ENCODE assay signal across 8 cellular contexts in the genomic region with DNA sequence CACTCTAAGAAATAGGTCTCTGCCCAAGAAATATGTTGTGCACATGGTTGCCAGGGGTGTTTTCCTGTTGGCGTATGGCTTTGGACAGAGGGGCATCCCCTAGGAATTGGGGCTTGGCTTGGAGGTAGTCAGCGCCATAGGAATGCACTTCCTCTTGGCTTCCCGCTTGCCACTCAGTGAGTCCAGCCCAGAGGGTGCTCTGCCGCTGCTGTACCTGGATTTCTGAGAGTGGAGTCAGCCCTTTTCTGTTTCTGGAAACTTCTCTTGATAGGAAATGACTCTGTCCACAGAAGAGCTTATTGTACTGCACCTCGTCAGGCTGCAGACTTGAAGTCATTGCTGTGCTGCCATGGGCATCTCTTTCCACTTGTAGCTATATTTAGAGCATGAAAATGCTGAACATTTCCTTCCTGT.
DNase-seq lines count a peak whose midpoint lies in the region; ATAC-seq and TF ChIP-seq lines count a peak whose summit lies in the region.

No MANE protein-coding gene starts in this region.

- TF ChIP-seq CTCF in brain microvascular endothelial cell (IDR thresholded peaks at IDR 0.05; ENCODE audit: low read depth, low read length, missing control alignments) (no peak), lung (IDR thresholded peaks at IDR 0.05; ENCODE audit: control extremely low read depth, extremely low read depth) (no peak)

- H3K27ac ChIP-seq in brain microvascular endothelial cell (peak overlapping the region; percentile 8), lung (ENCODE audit: low read depth in 1 of 2, low read length in 1 of 2) (peak overlapping the region; percentile 81 to 88)

- peaks cover 28 to 50% of the 10 kb centered on the region in 2 donors for H3K4me1 ChIP-seq in lung (ENCODE audit: control insufficient read depth in 2 of 2, insufficient read depth in 2 of 2, low read length in 2 of 2)

- 6 to 9% methylated on average over 5 of the region's 5 CpGs for WGBS in lung, 2 donors

- H3K36me3 ChIP-seq in brain microvascular endothelial cell (replicated peaks): no peaks in the 10 kb centered on the region
- H3K36me3 ChIP-seq in lung (ENCODE audit: control insufficient read depth in 2 of 2, insufficient read depth in 2 of 2, low read length in 2 of 2): no peaks in the 10 kb centered on the region

- ATAC-seq in lung (ENCODE audit: insufficient read depth, low FRiP score) (peak; percentile 90), HG03469 (IDR thresholded peaks at IDR 0.05; ENCODE audit: unreplicated experiment) (no peak), HG02885 (IDR thresholded peaks at IDR 0.05; ENCODE audit: poor library complexity, unreplicated experiment) (no peak), GM21381 (IDR thresholded peaks at IDR 0.05; ENCODE audit: unreplicated experiment) (no peak)

- peak; percentile 50 for DNase-seq in Ammon's horn (ENCODE audit: low spot score)
- peak; percentile 76 for DNase-seq in KBM-7
- no peak for DNase-seq in brain microvascular endothelial cell
- peak; percentile 66 for DNase-seq in lung (ENCODE audit: low spot score)
- no peak for DNase-seq in HUDEP-2 (lab: John Stamatoyannopoulos, UW; ENCODE audit: unreplicated experiment in 76 of 76)

- H3K27me3 ChIP-seq in brain microvascular endothelial cell (replicated peaks) (no peaks in the 10 kb centered on the region), lung (ENCODE audit: control insufficient read depth, insufficient read depth) (no peaks in the 10 kb centered on the region)

- in situ Hi-C loops in KBM-7 (cut with MboI; ENCODE audit: low pct_unique_long_range_greater_than_20kb, low sequenced_read_pairs) (no loop called here), brain microvascular endothelial cell (cut with HindIII; ENCODE audit: low pct_ligation_motif_present, low sequenced_read_pairs) (no loop called here)

- H3K4me3 ChIP-seq in brain microvascular endothelial cell (ENCODE audit: low read depth, low read length) (no peak overlapping the region), lung (no peak overlapping the region)

- no peaks in the 10 kb centered on the region for H3K9me3 ChIP-seq in lung (ENCODE audit: control insufficient read depth in 2 of 2, insufficient read depth in 1 of 2, low read length in 1 of 2)

Comparison
In these comparisons a context has a peak if more than half of its experiments do, and no peak if none do; other contexts are left out.
1. DNase-seq: peak in Ammon's horn (single experiment), KBM-7 (single experiment) and lung (single experiment); none in brain microvascular endothelial cell (single experiment) and HUDEP-2 (0 of 76).